10 cellular contexts compared by ENCODE assay signal in the genomic region with DNA sequence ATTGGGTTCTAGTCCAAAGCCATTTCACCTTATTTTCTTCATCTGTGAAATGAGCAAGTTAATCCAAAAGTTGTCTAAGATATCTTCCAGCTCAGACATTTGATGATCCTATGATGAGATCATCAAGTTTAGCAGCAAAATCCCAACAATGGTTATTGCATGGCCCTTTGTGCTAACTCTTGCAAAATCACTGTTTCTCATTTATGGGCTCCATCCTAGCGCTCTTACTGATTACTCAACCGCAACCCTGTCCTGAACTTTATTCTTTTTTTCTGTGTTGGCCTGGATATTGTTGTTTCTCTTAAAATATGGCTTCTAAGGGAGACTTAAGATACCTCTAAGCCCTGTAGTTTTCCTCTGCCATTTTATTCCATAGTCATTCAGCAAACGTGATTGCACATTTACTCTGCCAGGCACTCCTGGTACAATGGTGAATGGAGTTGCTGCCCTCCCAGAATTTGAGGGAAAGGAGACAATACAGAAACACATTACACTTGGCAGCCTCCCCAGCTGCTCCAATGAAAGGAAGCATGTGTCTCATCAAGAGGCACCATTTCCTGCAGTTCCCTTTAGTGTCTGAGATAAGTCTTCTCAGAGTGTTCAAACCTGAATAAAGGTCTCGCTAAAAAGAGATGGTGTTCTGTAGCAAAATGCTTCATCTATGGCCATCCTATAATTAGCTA. TPM values are rescaled to one million over a fixed set of nuclear protein-coding genes. Genes with fewer than 3 reads are reported as not detected.
A peak's percentile ranks its signal among the peaks of the same experiment; 100 is the strongest.
DNase-seq lines count a peak whose midpoint lies in the region; ATAC-seq lines count a peak whose summit lies in the region.
"Had no signal": no experiment of that assay in that cellular context is flagged by ENCODE, and none has a peak within 500 bp of the region (broad histone marks: within the 10 kb centered on the region; RNA-seq: fewer than 3 reads in every experiment).

No MANE protein-coding gene starts in this region.

- no peak overlapping the region for H3K27ac Mint-ChIP-seq in T-helper 2 cell treated with Interferon-gamma antibody and Interleukin-4, amounts not matched to agents 5 μg/mL and 100 μg/mL, for 36 hours
- no peak overlapping the region for H3K27ac Mint-ChIP-seq in activated CD4-positive, alpha-beta T cell treated with anti-CD3 and anti-CD28 coated beads, Interleukin-2, amount 10 ng/mL, durations not matched to agents 7 days and 5 days
- H3K27ac Mint-ChIP-seq: activated CD8-positive, alpha-beta T cell treated with anti-CD3 and anti-CD28 coated beads for 36 hours had no signal

- peak; percentile 78 for DNase-seq in GM03348 (ENCODE audit: low spot score)
- peak; percentile 19 for DNase-seq in T1000 (lab: John Stamatoyannopoulos, UW)
- peak; percentile 89 for DNase-seq in foreskin melanocyte
- peak; percentile 90 for DNase-seq in renal cortical epithelial cell (ENCODE audit: low read depth)
- DNase-seq in T-helper 2 cell treated with Interferon-gamma antibody and Interleukin-4, amounts not matched to agents 5 μg/mL and 100 μg/mL, for 36 hours (ENCODE audit: low spot score) = no peak
- DNase-seq in activated CD4-positive, alpha-beta T cell treated with anti-CD3 and anti-CD28 coated beads, Interleukin-2, amount 10 ng/mL, durations not matched to agents 7 days and 5 days = no peak
- DNase-seq: NCI-H524 treated with DMSO at 0.1 percent for 48 hours had no signal

- POLR2A ChIA-PET in activated CD4-positive, alpha-beta T cell treated with anti-CD3 and anti-CD28 coated beads, Interleukin-2, amount 10 ng/mL, durations not matched to agents 7 days and 5 days (lab: Charles Lee) = no interaction called here

- H3K27me3 Mint-ChIP-seq in T-helper 2 cell treated with Interferon-gamma antibody and Interleukin-4, amounts not matched to agents 5 μg/mL and 100 μg/mL, for 36 hours (ENCODE audit: low read depth) = peaks cover 62% of the 10 kb centered on the region
- H3K27me3 Mint-ChIP-seq in activated CD4-positive, alpha-beta T cell treated with anti-CD3 and anti-CD28 coated beads, Interleukin-2, amount 10 ng/mL, durations not matched to agents 7 days and 5 days = peaks cover 59% of the 10 kb centered on the region

- H3K4me3 Mint-ChIP-seq in T-helper 2 cell treated with Interferon-gamma antibody and Interleukin-4, amounts not matched to agents 5 μg/mL and 100 μg/mL, for 36 hours = no peak overlapping the region
- no peak overlapping the region for H3K4me3 Mint-ChIP-seq in activated CD4-positive, alpha-beta T cell treated with anti-CD3 and anti-CD28 coated beads, Interleukin-2, amount 10 ng/mL, durations not matched to agents 7 days and 5 days
- H3K4me3 Mint-ChIP-seq: activated CD8-positive, alpha-beta T cell treated with anti-CD3 and anti-CD28 coated beads for 36 hours had no signal

- CTCF ChIA-PET in activated CD4-positive, alpha-beta T cell treated with anti-CD3 and anti-CD28 coated beads, Interleukin-2, amount 10 ng/mL, durations not matched to agents 7 days and 5 days (lab: Charles Lee) = no interaction called here

- no peak for ATAC-seq in HG02798 (IDR thresholded peaks at IDR 0.05; ENCODE audit: poor library complexity, unreplicated experiment)
- no peak for ATAC-seq in HG02571 (IDR thresholded peaks at IDR 0.05; ENCODE audit: unreplicated experiment)
- ATAC-seq: activated CD8-positive, alpha-beta T cell treated with anti-CD3 and anti-CD28 coated beads for 36 hours had no signal

- peaks cover 7% of the 10 kb centered on the region for H3K4me1 Mint-ChIP-seq in T-helper 2 cell treated with Interferon-gamma antibody and Interleukin-4, amounts not matched to agents 5 μg/mL and 100 μg/mL, for 36 hours (ENCODE audit: low read depth)
- peaks cover 6% of the 10 kb centered on the region for H3K4me1 Mint-ChIP-seq in activated CD4-positive, alpha-beta T cell treated with anti-CD3 and anti-CD28 coated beads, Interleukin-2, amount 10 ng/mL, durations not matched to agents 7 days and 5 days

- no peaks in the 10 kb centered on the region for H3K36me3 Mint-ChIP-seq in T-helper 2 cell treated with Interferon-gamma antibody and Interleukin-4, amounts not matched to agents 5 μg/mL and 100 μg/mL, for 36 hours (ENCODE audit: low read depth)
- H3K36me3 Mint-ChIP-seq in activated CD4-positive, alpha-beta T cell treated with anti-CD3 and anti-CD28 coated beads, Interleukin-2, amount 10 ng/mL, durations not matched to agents 7 days and 5 days (ENCODE audit: low read depth) = no peaks in the 10 kb centered on the region

- H3K9me3 Mint-ChIP-seq in T-helper 2 cell treated with Interferon-gamma antibody and Interleukin-4, amounts not matched to agents 5 μg/mL and 100 μg/mL, for 36 hours = no peaks in the 10 kb centered on the region
- H3K9me3 Mint-ChIP-seq in activated CD4-positive, alpha-beta T cell treated with anti-CD3 and anti-CD28 coated beads, Interleukin-2, amount 10 ng/mL, durations not matched to agents 7 days and 5 days = no peaks in the 10 kb centered on the region
- H3K9me3 Mint-ChIP-seq: activated CD8-positive, alpha-beta T cell treated with anti-CD3 and anti-CD28 coated beads for 36 hours had no signal

RNA-seq across cellular contexts. Expression of a gene that starts 4.4 kb away (rescaled TPM):
- 1.0 and 7.0 TPM in 2 replicates for total RNA-seq in renal cortical epithelial cell
- not detected for total RNA-seq in activated CD4-positive, alpha-beta T cell treated with anti-CD3 and anti-CD28 coated beads, Interleukin-2, amount 10 ng/mL, durations not matched to agents 7 days and 5 days

RNA-seq across cellular contexts. Expression of a gene that starts 44.0 kb away (rescaled TPM):
- 22.2 and 25.0 TPM in 2 replicates for total RNA-seq in renal cortical epithelial cell
- 10 to 100 TPM; 22.1 to 24.2 TPM for total RNA-seq in activated CD4-positive, alpha-beta T cell treated with anti-CD3 and anti-CD28 coated beads, Interleukin-2, amount 10 ng/mL, durations not matched to agents 7 days and 5 days

Comparison
In these comparisons a context has a peak if more than half of its experiments do, and no peak if none do; other contexts are left out.
1. DNase-seq: peak in GM03348 (single experiment), T1000 (single experiment), foreskin melanocyte (single experiment) and renal cortical epithelial cell (single experiment); none in T-helper 2 cell treated with Interferon-gamma antibody and Interleukin-4, amounts not matched to agents 5 μg/mL and 100 μg/mL, for 36 hours (single experiment) and activated CD4-positive, alpha-beta T cell treated with anti-CD3 and anti-CD28 coated beads, Interleukin-2, amount 10 ng/mL, durations not matched to agents 7 days and 5 days (single experiment).